19 cellular contexts compared by ENCODE assay signal in the genomic region with DNA sequence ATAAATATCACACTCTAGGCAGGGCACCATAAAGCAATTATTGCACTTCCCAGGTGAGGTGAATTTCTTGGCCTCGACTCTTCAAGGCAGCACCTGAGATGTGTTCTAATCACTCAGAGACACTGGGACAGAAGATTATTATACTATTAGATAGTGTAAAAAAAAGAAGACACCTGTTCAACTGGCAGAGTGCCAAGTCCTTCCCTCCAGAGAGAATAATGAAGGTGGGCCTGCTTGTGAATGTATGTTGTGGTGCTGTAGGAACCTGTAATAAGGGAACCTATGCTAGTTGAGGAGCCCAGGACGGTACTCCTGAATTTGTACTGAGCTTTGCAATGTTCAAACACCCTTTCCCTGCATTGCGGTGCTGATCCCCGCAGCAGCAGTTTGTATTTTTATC.
A peak's percentile ranks its signal among the peaks of the same experiment; 100 is the strongest.
DNase-seq lines count a peak whose midpoint lies in the region; ATAC-seq and TF ChIP-seq lines count a peak whose summit lies in the region.
"Had no signal": no experiment of that assay in that cellular context is flagged by ENCODE, and none has a peak within 500 bp of the region (broad histone marks: within the 10 kb centered on the region; RNA-seq: fewer than 3 reads in every experiment).

No MANE protein-coding gene starts in this region.

- H3K4me3 ChIP-seq in WERI-Rb-1 (ENCODE audit: low read depth, low read length) (no peak overlapping the region), neuronal stem cell (ENCODE audit: low read length in 2 of 2) (no peak overlapping the region)

- H3K23ac ChIP-seq in neuronal stem cell (ENCODE audit: low read depth, low read length, poor library complexity) = no peak overlapping the region

- H2BK15ac ChIP-seq in neuronal stem cell (ENCODE audit: low read length) = no peak overlapping the region

- CTCF ChIA-PET in WTC11 (lab: Charles Lee) = interaction anchor here (1.7 to 2.9 kb wide), 2 partner anchors 11 to 107 kb away, joined by 5 to 19 read pairs; no protein-coding TSS in a partner anchor

- ATAC-seq in WTC11 = no peak

- H3K9me3 Mint-ChIP-seq in WTC11 = no peaks in the 10 kb centered on the region
- H3K9me3 Mint-ChIP-seq: H9; T-helper 1 cell treated with Interleukin-12 subunit alpha and Interleukin-12 subunit beta and Interleukin-4 antibody, amounts not matched to agents 30 μg/mL and 1 μg/mL, for 36 hours had no signal

- H4K91ac ChIP-seq in neuronal stem cell (ENCODE audit: low read depth, low read length, poor library complexity) = no peak overlapping the region

- no peak overlapping the region for H2AK5ac ChIP-seq in neuronal stem cell (ENCODE audit: low read depth, low read length)

- no peaks in the 10 kb centered on the region for H3K36me3 Mint-ChIP-seq in WTC11
- H3K36me3 Mint-ChIP-seq: CD14-positive monocyte had no signal

- no peak overlapping the region for H2BK5ac ChIP-seq in neuronal stem cell (ENCODE audit: low read length)

- H2AFZ ChIP-seq in neuronal stem cell (ENCODE audit: low read length) = no peak overlapping the region

- H3K14ac ChIP-seq in neuronal stem cell (ENCODE audit: low read length) = no peak overlapping the region

- no peak overlapping the region for H3K9ac ChIP-seq in neuronal stem cell (ENCODE audit: low read depth, low read length, poor library complexity)

- no peak overlapping the region for H3K4me3 Mint-ChIP-seq in WTC11
- H3K4me3 Mint-ChIP-seq: CD14-positive monocyte; H9; T-helper 1 cell treated with Interleukin-12 subunit alpha and Interleukin-12 subunit beta and Interleukin-4 antibody, amounts not matched to agents 30 μg/mL and 1 μg/mL, for 36 hours had no signal

- WGBS in neuronal stem cell (ENCODE audit: extremely low coverage in 2 of 2, insufficient read length in 2 of 2, insufficient replicate concordance in 1 of 2), 2 donors = no CpG with 5 or more reads among the region's 4 CpGs

- H3K79me1 ChIP-seq in neuronal stem cell (ENCODE audit: low read depth, low read length) = no peaks in the 10 kb centered on the region

- H4K8ac ChIP-seq in neuronal stem cell (ENCODE audit: low read depth, low read length) = no peak overlapping the region

- H3K27me3 ChIP-seq in WERI-Rb-1 (ENCODE audit: insufficient read depth, low read depth, severe bottlenecking) = no peaks in the 10 kb centered on the region
- no peaks in the 10 kb centered on the region for H3K27me3 ChIP-seq in neuronal stem cell (ENCODE audit: control insufficient read depth in 3 of 3, insufficient read depth in 3 of 3, low read depth in 1 of 3, low read length in 3 of 3)

- POLR2A ChIA-PET in WTC11 (lab: Charles Lee) = no interaction called here

- no peak overlapping the region for H3K18ac ChIP-seq in neuronal stem cell (ENCODE audit: low read length)

- peak; percentile 2 for DNase-seq in NCI-H2227 (lab: John Stamatoyannopoulos, UW; ENCODE audit: unreplicated experiment)
- DNase-seq in NCI-H2227 treated with DMSO at 0.1 percent for 48 hours (lab: John Stamatoyannopoulos, UW) = no peak
- DNase-seq in NCI-H1105 treated with DMSO at 0.1 percent for 48 hours (lab: John Stamatoyannopoulos, UW) = peak; percentile 76
- DNase-seq in NCI-H526 (lab: John Stamatoyannopoulos, UW) = peak; percentile 30 to 37
- peak; percentile 24 for DNase-seq in WERI-Rb-1
- no peak for DNase-seq in activated CD4-positive, alpha-beta T cell treated with anti-CD3 and anti-CD28 coated beads, Interleukin-2, amount 50 U/mL, for 4 hours
- DNase-seq in neuronal stem cell (ENCODE audit: low spot score) = no peak
- no peak for DNase-seq in WTC11 (ENCODE audit: low spot score)
- DNase-seq: ACHN, AML-193, Caco-2, DMS79 treated with DMSO at 0.1 percent for 48 hours, H9, NCI-H187, NCI-H446, RPMI8226, SIG-M5 had no signal

- peaks cover 14% of the 10 kb centered on the region for H3K4me1 Mint-ChIP-seq in WTC11
- H3K4me1 Mint-ChIP-seq: CD14-positive monocyte had no signal

- no peak overlapping the region for H2BK120ac ChIP-seq in neuronal stem cell (ENCODE audit: low read depth, low read length)

- no peak overlapping the region for H3K4me2 ChIP-seq in neuronal stem cell (ENCODE audit: insufficient read depth, low read length, poor library complexity, severe bottlenecking)

- H3K27ac ChIP-seq in WERI-Rb-1 (no peak overlapping the region), neuronal stem cell (replicated peaks; ENCODE audit: low read length) (no peak overlapping the region)

- peaks cover 0 to 10% of the 10 kb centered on the region in 2 donors for H3K4me1 ChIP-seq in neuronal stem cell (ENCODE audit: control insufficient read depth in 2 of 2, insufficient read depth in 1 of 2, low read depth in 1 of 2, low read length in 2 of 2)

- no peak overlapping the region for H3K4ac ChIP-seq in neuronal stem cell (ENCODE audit: low read length)

- H3K27ac Mint-ChIP-seq in WTC11 = no peak overlapping the region
- H3K27ac Mint-ChIP-seq: CD14-positive monocyte; H9; T-helper 1 cell treated with Interleukin-12 subunit alpha and Interleukin-12 subunit beta and Interleukin-4 antibody, amounts not matched to agents 30 μg/mL and 1 μg/mL, for 36 hours had no signal

- H3K9me3 ChIP-seq in WERI-Rb-1 (ENCODE audit: severe bottlenecking) (no peaks in the 10 kb centered on the region), neuronal stem cell (replicated peaks in 1 of 2; ENCODE audit: control insufficient read depth in 2 of 2, insufficient read depth in 1 of 2, low read depth in 1 of 2, low read length in 2 of 2) (peaks cover 0 to 2% of the 10 kb centered on the region in 2 donors)

- TF ChIP-seq CTCF in WERI-Rb-1 (IDR thresholded peaks at IDR 0.05; ENCODE audit: low read depth, low read length) = no peak
- TF ChIP-seq CTCF in WTC11 (IDR thresholded peaks at IDR 0.05) = no peak

- H3K36me3 ChIP-seq in WERI-Rb-1 = no peaks in the 10 kb centered on the region
- H3K36me3 ChIP-seq in neuronal stem cell (replicated peaks in 1 of 2; ENCODE audit: control insufficient read depth in 2 of 2, insufficient read depth in 2 of 2, low read length in 2 of 2) = no peaks in the 10 kb centered on the region

- H2BK12ac ChIP-seq in neuronal stem cell (ENCODE audit: low read length) = no peak overlapping the region

- no peaks in the 10 kb centered on the region for H3K27me3 Mint-ChIP-seq in WTC11 (ENCODE audit: low read depth)

TF ChIP-seq in WTC11, 78 proteins besides CTCF, POLR2A, EP300 and RAD21:
- no peak for TF ChIP-seq AR (CRISPR knock-in tag; IDR thresholded peaks at IDR 0.05)
- no peak for TF ChIP-seq ZNF423 (CRISPR knock-in tag; IDR thresholded peaks at IDR 0.05)
- TF ChIP-seq ZNF263 (CRISPR knock-in tag; IDR thresholded peaks at IDR 0.05; ENCODE audit: low read depth) = no peak
- no peak for TF ChIP-seq ATF1 (CRISPR knock-in tag; IDR thresholded peaks at IDR 0.05)

Comparison
In these comparisons a context has a peak if more than half of its experiments do, and no peak if none do; other contexts are left out.
1. DNase-seq: peak in NCI-H2227 (single experiment), NCI-H1105 treated with DMSO at 0.1 percent for 48 hours (single experiment), NCI-H526 (2 of 2) and WERI-Rb-1 (single experiment); none in NCI-H2227 treated with DMSO at 0.1 percent for 48 hours (single experiment), activated CD4-positive, alpha-beta T cell treated with anti-CD3 and anti-CD28 coated beads, Interleukin-2, amount 50 U/mL, for 4 hours (0 of 2), neuronal stem cell (single experiment) and WTC11 (single experiment).